ENCODE assay signal across 11 cellular contexts in genomic region chr19:42850981-42851717, GRCh38. TPM values are rescaled to one million over a fixed set of nuclear protein-coding genes. Genes with fewer than 3 reads are reported as not detected.
DNase-seq lines count a peak whose midpoint lies in the region; ATAC-seq and TF ChIP-seq lines count a peak whose summit lies in the region.
"Had no signal": no experiment of that assay in that cellular context is flagged by ENCODE, and none has a peak within 500 bp of the region (broad histone marks: within the 10 kb centered on the region; RNA-seq: fewer than 3 reads in every experiment).

No MANE protein-coding gene starts in this region.

- TF ChIP-seq CTCF in fibroblast of mammary gland (conservative IDR thresholded peaks at IDR 0.05; ENCODE audit: control insufficient read depth, insufficient read depth, low read depth, low read length) (no peak), natural killer cell (IDR thresholded peaks at IDR 0.05) (no peak), OCI-LY7 (conservative IDR thresholded peaks at IDR 0.05; ENCODE audit: low read length) (no peak)

- H3K4me3 Mint-ChIP-seq in natural killer cell, result no peak overlapping the region
- H3K4me3 Mint-ChIP-seq: nephron progenitor cell had no signal

- POLR2A ChIA-PET in OCI-LY7 (lab: Charles Lee), result no interaction called here

- no peak overlapping the region for H3K27ac ChIP-seq in OCI-LY7 (ENCODE audit: low read depth, low read length, poor library complexity, severe bottlenecking)

- H3K9me2 ChIP-seq in OCI-LY7 (ENCODE audit: insufficient read depth, low read length), result no peaks in the 10 kb centered on the region

- H3K4me3 ChIP-seq in fibroblast of mammary gland (ENCODE audit: control insufficient read depth, low read depth, low read length), result no peak overlapping the region
- no peak overlapping the region for H3K4me3 ChIP-seq in OCI-LY7 (ENCODE audit: low read depth, low read length, poor library complexity, severe bottlenecking)

- H3K27me3 Mint-ChIP-seq in natural killer cell (ENCODE audit: low read depth in 2 of 2), result peaks cover 3 to 12% of the 10 kb centered on the region in 2 donors

- CTCF ChIA-PET in OCI-LY7 (lab: Charles Lee; ENCODE audit: unreplicated experiment), result no interaction called here

- H4K20me1 ChIP-seq in OCI-LY7 (ENCODE audit: insufficient read depth, low read length), result no peaks in the 10 kb centered on the region

- no peaks in the 10 kb centered on the region for H3K9me3 Mint-ChIP-seq in natural killer cell

- no peaks in the 10 kb centered on the region for H3K4me1 Mint-ChIP-seq in natural killer cell
- H3K4me1 Mint-ChIP-seq: nephron progenitor cell had no signal

- intact Hi-C loops in natural killer cell (cut with micrococcal nuclease) (no loop called here), OCI-LY7 (cut with micrococcal nuclease; ENCODE audit: unreplicated experiment) (no loop called here)

- no peak overlapping the region for H3K27ac Mint-ChIP-seq in natural killer cell
- H3K27ac Mint-ChIP-seq: nephron progenitor cell had no signal

- no peaks in the 10 kb centered on the region for H3K9me3 ChIP-seq in OCI-LY7 (ENCODE audit: low read length)

- no peaks in the 10 kb centered on the region for H3K79me2 ChIP-seq in OCI-LY7 (ENCODE audit: insufficient read depth, low read depth, low read length)

- ATAC-seq in natural killer cell, result no peak
- no peak for ATAC-seq in GM19397 (IDR thresholded peaks at IDR 0.05; ENCODE audit: unreplicated experiment)

- no peak overlapping the region for H3K4me2 ChIP-seq in OCI-LY7 (ENCODE audit: low read length)

- BruUV-seq in OCI-LY7 (replicated peaks; lab: Mats Ljungman, UMichigan), result no TSS peak

- H2AFZ ChIP-seq in OCI-LY7 (ENCODE audit: low read length), result no peak overlapping the region

- in situ Hi-C loops in G401 (cut with HindIII; ENCODE audit: low sequenced_read_pairs), result no loop called here

- peak; percentile 72 for DNase-seq in G401 (ENCODE audit: low spot score)
- DNase-seq in SW 1271 (lab: John Stamatoyannopoulos, UW), result peak; percentile 62 to 88
- peak; percentile 95 for DNase-seq in fibroblast of mammary gland (ENCODE audit: low read depth)
- DNase-seq in renal cortical epithelial cell (ENCODE audit: low read depth), result peak; percentile 96
- no peak for DNase-seq in natural killer cell
- no peak for DNase-seq in NCI-H1417 (lab: John Stamatoyannopoulos, UW)
- no peak for DNase-seq in OCI-LY7 (ENCODE audit: low spot score)
- DNase-seq: activated CD8-positive, alpha-beta memory T cell treated with anti-CD3 and anti-CD28 coated beads for 24 hours; nephron progenitor cell; stimulated activated CD8-positive, alpha-beta memory T cell treated with anti-CD3 and anti-CD28 coated beads, Interleukin-4, amount 100 ng/mL, for 48 hours had no signal

- H3K36me3 Mint-ChIP-seq in natural killer cell, result no peaks in the 10 kb centered on the region

- H3K4me1 ChIP-seq in OCI-LY7 (ENCODE audit: insufficient read depth, low read length, poor library complexity, severe bottlenecking), result no peaks in the 10 kb centered on the region

- H3K36me3 ChIP-seq in OCI-LY7 (ENCODE audit: insufficient read depth, low read length), result no peaks in the 10 kb centered on the region

RNA-seq across cellular contexts. Expression of gene PSG1, which starts 28.4 kb away (rescaled TPM):
- 15.0 and 27.1 TPM in 2 replicates for total RNA-seq in G401 (2014; rRNA removed; shearing (Covaris generic))
- 0.35 and 0.70 TPM in 2 replicates for total RNA-seq in renal cortical epithelial cell
- not detected for total RNA-seq in natural killer cell
- not detected in 2 replicates for total RNA-seq in OCI-LY7 (2014; rRNA removed; shearing (Covaris generic))
- total RNA-seq in OCI-LY7 (2022), result not detected in 2 replicates

Comparison
In these comparisons a context has a peak if more than half of its experiments do, and no peak if none do; other contexts are left out.
1. DNase-seq: peak in G401 (single experiment), SW 1271 (2 of 2), fibroblast of mammary gland (single experiment) and renal cortical epithelial cell (single experiment); none in natural killer cell (single experiment), NCI-H1417 (0 of 3) and OCI-LY7 (single experiment).